9 cellular contexts compared by ENCODE assay signal in genomic region chr1:40258445-40258769, GRCh38. TPM values are rescaled to one million over a fixed set of nuclear protein-coding genes. Genes with fewer than 3 reads are reported as not detected.
DNase-seq lines count a peak whose midpoint lies in the region; ATAC-seq and TF ChIP-seq lines count a peak whose summit lies in the region.
"Had no signal": no experiment of that assay in that cellular context is flagged by ENCODE, and none has a peak within 500 bp of the region (broad histone marks: within the 10 kb centered on the region; RNA-seq: fewer than 3 reads in every experiment).

No MANE protein-coding gene starts in this region.

- peak overlapping the region; percentile 100 for H3K27ac Mint-ChIP-seq in CD8-positive, alpha-beta T cell
- H3K27ac Mint-ChIP-seq in naive thymus-derived CD4-positive, alpha-beta T cell, result peak overlapping the region; percentile 97 to 100 (median 100)

- peaks cover 62% of the 10 kb centered on the region for H3K4me1 Mint-ChIP-seq in CD8-positive, alpha-beta T cell (ENCODE audit: low read depth)
- H3K4me1 Mint-ChIP-seq in naive thymus-derived CD4-positive, alpha-beta T cell, result peaks cover 32 to 76% (median 61%) of the 10 kb centered on the region in 7 donors

- intact Hi-C loops in CD8-positive, alpha-beta T cell (cut with DNase I, micrococcal nuclease), result loop anchor here (1.0 to 5.0 kb wide), 10 partner anchors 57 to 434 kb away; partner anchors contain the start of genes RLF (in 2 of the 2), ZNF684 (in 2 of the 2), CAP1 (in 1 of the 2) and COL9A2 (in 1 of the 2)
- intact Hi-C loops in colonic mucosa (cut with DNase I), result no loop called here
- intact Hi-C loops in naive thymus-derived CD4-positive, alpha-beta T cell (cut with micrococcal nuclease), result loop anchor here (1.0 to 10.0 kb wide), 16 partner anchors 26 to 604 kb away; partner anchors contain the start of genes CAP1 (in 2 of the 2), RLF (in 2 of the 2), ZFP69B (in 2 of the 2) and ZNF684 (in 2 of the 2)

- POLR2A ChIA-PET in CD8-positive, alpha-beta T cell (lab: Charles Lee), result interaction anchor here (0.6 to 1.7 kb wide), 6 partner anchors 13 to 116 kb away, joined by 3 to 6 read pairs (median 4); partner anchors contain the start of gene RLF
- POLR2A ChIA-PET in naive thymus-derived CD4-positive, alpha-beta T cell (lab: Charles Lee), result interaction anchor here (0.8 to 1.8 kb wide), 10 partner anchors 8 to 433 kb away, joined by 3 to 9 read pairs (median 5); partner anchors contain the start of genes CAP1 and NFYC

- no peaks in the 10 kb centered on the region for H3K27me3 Mint-ChIP-seq in CD8-positive, alpha-beta T cell (ENCODE audit: low read depth)
- peaks cover 0 to 4% (median 0%) of the 10 kb centered on the region in 5 donors for H3K27me3 Mint-ChIP-seq in naive thymus-derived CD4-positive, alpha-beta T cell

- peaks cover 51% of the 10 kb centered on the region for H3K36me3 Mint-ChIP-seq in CD8-positive, alpha-beta T cell
- peaks cover 6 to 31% (median 28%) of the 10 kb centered on the region in 5 donors for H3K36me3 Mint-ChIP-seq in naive thymus-derived CD4-positive, alpha-beta T cell

- CTCF ChIA-PET in CD8-positive, alpha-beta T cell (lab: Charles Lee), result interaction anchor here (0.9 to 1.3 kb wide), 2 partner anchors 8 to 105 kb away, joined by 3 to 6 read pairs; no protein-coding TSS in a partner anchor
- CTCF ChIA-PET in naive thymus-derived CD4-positive, alpha-beta T cell (lab: Charles Lee), result interaction anchor here (0.8 kb wide), 1 partner anchor 84 kb away, joined by 6 read pairs; no protein-coding TSS in a partner anchor

- no peak for ATAC-seq in CD8-positive, alpha-beta T cell
- no peak for ATAC-seq in naive thymus-derived CD4-positive, alpha-beta T cell
- no peak for ATAC-seq in GM18867 (IDR thresholded peaks at IDR 0.05; ENCODE audit: unreplicated experiment)

- no peak for TF ChIP-seq CTCF in CD8-positive, alpha-beta T cell (IDR thresholded peaks at IDR 0.05)
- no peak for TF ChIP-seq CTCF in colonic mucosa (IDR thresholded peaks at IDR 0.05)

- no peaks in the 10 kb centered on the region for H3K9me3 Mint-ChIP-seq in CD8-positive, alpha-beta T cell
- H3K9me3 Mint-ChIP-seq in naive thymus-derived CD4-positive, alpha-beta T cell, result no peaks in the 10 kb centered on the region

- peaks cover 20% of the 10 kb centered on the region for H3K4me1 ChIP-seq in CD8-positive, alpha-beta T cell (ENCODE audit: insufficient read depth, low read length)
- H3K4me1 ChIP-seq in colonic mucosa, result no peaks in the 10 kb centered on the region
- peaks cover 14% of the 10 kb centered on the region in 2 donors for H3K4me1 ChIP-seq in naive thymus-derived CD4-positive, alpha-beta T cell (ENCODE audit: control insufficient read depth in 2 of 2, insufficient read depth in 2 of 2, low read length in 2 of 2)

- no peaks in the 10 kb centered on the region for H3K27me3 ChIP-seq in CD8-positive, alpha-beta T cell (ENCODE audit: insufficient read depth, low read length)
- H3K27me3 ChIP-seq in MG63 (no peaks in the 10 kb centered on the region), colonic mucosa (no peaks in the 10 kb centered on the region)
- H3K27me3 ChIP-seq in naive thymus-derived CD4-positive, alpha-beta T cell (ENCODE audit: control insufficient read depth in 2 of 2, insufficient read depth in 2 of 2, low read length in 2 of 2), result no peaks in the 10 kb centered on the region

- H3K4me3 Mint-ChIP-seq in CD8-positive, alpha-beta T cell, result peak overlapping the region; percentile 98
- peak overlapping the region; percentile 91 to 100 (median 98) for H3K4me3 Mint-ChIP-seq in naive thymus-derived CD4-positive, alpha-beta T cell

- H3K27ac ChIP-seq in CD8-positive, alpha-beta T cell (ENCODE audit: low read depth, low read length), result peak overlapping the region; percentile 81
- H3K27ac ChIP-seq in colonic mucosa, result peak overlapping the region; percentile 96
- H3K27ac ChIP-seq in naive thymus-derived CD4-positive, alpha-beta T cell (ENCODE audit: low read depth, low read length), result peak overlapping the region; percentile 98

- DNase-seq in CD8-positive, alpha-beta T cell, result no peak
- DNase-seq in MG63, result no peak
- no peak for DNase-seq in colonic mucosa
- DNase-seq in naive thymus-derived CD4-positive, alpha-beta T cell, result no peak
- no peak for DNase-seq in NCI-H2196 treated with DMSO at 0.1 percent for 48 hours (lab: John Stamatoyannopoulos, UW; ENCODE audit: unreplicated experiment)
- DNase-seq in activated gamma-delta T cell (lab: John Stamatoyannopoulos, UW), result no peak
- DNase-seq in NCI-H1105 treated with DMSO at 0.1 percent for 48 hours (lab: John Stamatoyannopoulos, UW), result no peak

- H3K9me3 ChIP-seq in CD8-positive, alpha-beta T cell (ENCODE audit: low read length), result no peaks in the 10 kb centered on the region
- H3K9me3 ChIP-seq in MG63 (no peaks in the 10 kb centered on the region), colonic mucosa (no peaks in the 10 kb centered on the region)
- H3K9me3 ChIP-seq in naive thymus-derived CD4-positive, alpha-beta T cell (ENCODE audit: control insufficient read depth in 2 of 3, low read length in 3 of 3), result no peaks in the 10 kb centered on the region

- peaks cover 19% of the 10 kb centered on the region for H3K36me3 ChIP-seq in CD8-positive, alpha-beta T cell (ENCODE audit: insufficient read depth, low read length)
- H3K36me3 ChIP-seq in MG63, result peaks cover 35% of the 10 kb centered on the region
- H3K36me3 ChIP-seq in colonic mucosa, result no peaks in the 10 kb centered on the region
- H3K36me3 ChIP-seq in naive thymus-derived CD4-positive, alpha-beta T cell (ENCODE audit: control insufficient read depth in 2 of 3, insufficient read depth in 3 of 3, low read length in 3 of 3), result peaks cover 0 to 26% (median 14%) of the 10 kb centered on the region in 3 experiments

- H3K4me3 ChIP-seq in CD8-positive, alpha-beta T cell (ENCODE audit: low read depth, low read length), result peak overlapping the region; percentile 95
- H3K4me3 ChIP-seq in MG63 (peak overlapping the region; percentile 89), colonic mucosa (peak overlapping the region; percentile 83)
- H3K4me3 ChIP-seq in naive thymus-derived CD4-positive, alpha-beta T cell (ENCODE audit: low read length), result peak overlapping the region; percentile 98

- H3K9ac ChIP-seq in colonic mucosa (ENCODE audit: low read depth in 2 of 2, low read length in 2 of 2), result peak overlapping the region; percentile 98

RNA-seq across cellular contexts. Expression of gene ZMPSTE24, which starts 0.4 kb away (rescaled TPM):
- total RNA-seq in CD8-positive, alpha-beta T cell, result 10 to 100 TPM; 11.5 to 12.2 TPM
- total RNA-seq in MG63 (2014; rRNA removed; shearing (Covaris generic); ENCODE audit: low replicate concordance), result 36.7 and 52.8 TPM in 2 replicates
- 10 to 100 TPM; 49.7 to 62.8 TPM for total RNA-seq in colonic mucosa
- total RNA-seq in naive thymus-derived CD4-positive, alpha-beta T cell, result 10 to 100 TPM in 4 of 5 experiments, 1 to 10 TPM in 1; 9.5 to 31.0 (median 14.1) TPM
- 10 to 100 TPM; 14.5 to 19.2 TPM for polyA plus RNA-seq in naive thymus-derived CD4-positive, alpha-beta T cell

RNA-seq across cellular contexts. Expression of gene TMCO2, which starts 10.7 kb away (rescaled TPM):
- not detected for total RNA-seq in CD8-positive, alpha-beta T cell
- not detected in 2 replicates for total RNA-seq in MG63 (2014; rRNA removed; shearing (Covaris generic); ENCODE audit: low replicate concordance)
- total RNA-seq in colonic mucosa, result not detected
- total RNA-seq in naive thymus-derived CD4-positive, alpha-beta T cell, result not detected
- not detected for polyA plus RNA-seq in naive thymus-derived CD4-positive, alpha-beta T cell
- total RNA-seq: LHCN-M2 had no signal

RNA-seq across cellular contexts. Expression of gene COL9A2, which starts 58.7 kb away (rescaled TPM):
- total RNA-seq in CD8-positive, alpha-beta T cell, result 1 to 10 TPM; 3.2 to 4.0 TPM
- 2.0 TPM in 1 of 2 replicates, not detected in the other for total RNA-seq in MG63 (2014; rRNA removed; shearing (Covaris generic); ENCODE audit: low replicate concordance)
- 1 to 10 TPM; 4.0 to 6.5 TPM for total RNA-seq in colonic mucosa
- total RNA-seq in naive thymus-derived CD4-positive, alpha-beta T cell, result 10 to 100 TPM in 1 of 5 experiments, 1 to 10 TPM in 3, under 1 TPM in 1; 0.97 to 14.6 (median 3.4) TPM
- polyA plus RNA-seq in naive thymus-derived CD4-positive, alpha-beta T cell, result under 1 TPM; 0.43 to 0.55 TPM
- total RNA-seq: LHCN-M2 had no signal
